Comparison of ENCODE assay signal across 9 cellular contexts in genomic region chrX:49071877-49072711, GRCh38. TPM values are rescaled to one million over a fixed set of nuclear protein-coding genes. Genes with fewer than 3 reads are reported as not detected.
DNase-seq lines count a peak whose midpoint lies in the region; ATAC-seq and TF ChIP-seq lines count a peak whose summit lies in the region.
"Had no signal": no experiment of that assay in that cellular context is flagged by ENCODE, and none has a peak within 500 bp of the region (broad histone marks: within the 10 kb centered on the region; RNA-seq: fewer than 3 reads in every experiment).

No MANE protein-coding gene starts in this region.

- peaks cover 13% of the 10 kb centered on the region; the same call in 1 of the 2 replicates for H3K36me3 Mint-ChIP-seq in HFFc6 (ENCODE audit: low read depth)
- H3K36me3 Mint-ChIP-seq in stimulated activated naive B cell treated with anti-CD40 and anti-IgM and Interleukin-4, amounts not matched to agents 10 μg/mL and 1 μg/mL and 100 μg/mL, for 72 hours = peaks cover 20 to 35% of the 10 kb centered on the region in 2 donors

- ATAC-seq in stimulated activated naive B cell treated with anti-CD40 and anti-IgM and Interleukin-4, amounts not matched to agents 10 μg/mL and 1 μg/mL and 100 μg/mL, for 72 hours (replicated peaks) = no peak
- no peak for ATAC-seq in HG02840 (IDR thresholded peaks at IDR 0.05; ENCODE audit: low FRiP score, unreplicated experiment)
- no peak for ATAC-seq in HG03095 (IDR thresholded peaks at IDR 0.05; ENCODE audit: unreplicated experiment)

- peak; percentile 53 for DNase-seq in HFFc6
- peak; percentile 22 to 41 for DNase-seq in cerebellar nuclear complex (lab: John Stamatoyannopoulos, UW)
- DNase-seq in kidney glomerular epithelial cell (lab: John Stamatoyannopoulos, UW) = peak; percentile 47
- no peak for DNase-seq in stimulated activated naive B cell treated with anti-CD40 and anti-IgM and Interleukin-4, amounts not matched to agents 10 μg/mL and 1 μg/mL and 100 μg/mL, for 72 hours
- DNase-seq in NOMO-1 treated with DMSO at 0.1 percent for 48 hours (lab: John Stamatoyannopoulos, UW; ENCODE audit: unreplicated experiment) = no peak
- DNase-seq in stimulated activated CD4-positive, alpha-beta T cell treated with anti-CD3 and anti-CD28 coated beads, Interleukin-4, amount 100 ng/mL, for 24 hours = no peak

- peaks cover 7% of the 10 kb centered on the region for H3K4me1 Mint-ChIP-seq in HFFc6 (ENCODE audit: low read depth)
- H3K4me1 Mint-ChIP-seq in stimulated activated naive B cell treated with anti-CD40 and anti-IgM and Interleukin-4, amounts not matched to agents 10 μg/mL and 1 μg/mL and 100 μg/mL, for 72 hours = peaks cover 12 to 18% of the 10 kb centered on the region in 2 donors

- H3K27ac Mint-ChIP-seq in HFFc6 = peak overlapping the region; percentile 73
- H3K27ac Mint-ChIP-seq in stimulated activated naive B cell treated with anti-CD40 and anti-IgM and Interleukin-4, amounts not matched to agents 10 μg/mL and 1 μg/mL and 100 μg/mL, for 72 hours = peak overlapping the region; percentile 91
- H3K27ac Mint-ChIP-seq: dendritic cell treated with granulocyte-macrophage colony-stimulating factor and Interleukin-4, amounts not matched to agents 40 ng/mL and 50 ng/mL, for 4 days had no signal

- no peaks in the 10 kb centered on the region for H3K9me3 Mint-ChIP-seq in HFFc6
- H3K9me3 Mint-ChIP-seq in stimulated activated naive B cell treated with anti-CD40 and anti-IgM and Interleukin-4, amounts not matched to agents 10 μg/mL and 1 μg/mL and 100 μg/mL, for 72 hours = peaks cover 2 to 11% of the 10 kb centered on the region in 2 donors
- H3K9me3 Mint-ChIP-seq: dendritic cell treated with granulocyte-macrophage colony-stimulating factor and Interleukin-4, amounts not matched to agents 40 ng/mL and 50 ng/mL, for 4 days had no signal

- peak overlapping the region; percentile 94 for H3K4me3 Mint-ChIP-seq in HFFc6
- peak overlapping the region; percentile 37 to 92 for H3K4me3 Mint-ChIP-seq in stimulated activated naive B cell treated with anti-CD40 and anti-IgM and Interleukin-4, amounts not matched to agents 10 μg/mL and 1 μg/mL and 100 μg/mL, for 72 hours

- H3K27me3 Mint-ChIP-seq in HFFc6 (ENCODE audit: insufficient read depth) = peaks cover 6% of the 10 kb centered on the region
- no peaks in the 10 kb centered on the region for H3K27me3 Mint-ChIP-seq in stimulated activated naive B cell treated with anti-CD40 and anti-IgM and Interleukin-4, amounts not matched to agents 10 μg/mL and 1 μg/mL and 100 μg/mL, for 72 hours

- no peak for TF ChIP-seq CTCF in HFFc6 (IDR thresholded peaks at IDR 0.05)

RNA-seq across cellular contexts. Expression of gene PRAF2, which starts 1.7 kb away (rescaled TPM):
- 100 to 1,000 TPM in 1 of 6 experiments, 10 to 100 TPM in 5; 68.0 to 100 (median 76.7) TPM for total RNA-seq in HFFc6 (2021; fragmentation: NEBNext Ultra II Directional; extraction: Animal tissue kit (Norgen Biotek cat#: 25700))

RNA-seq across cellular contexts. Expression of gene WDR45, which starts 7.6 kb away (rescaled TPM):
- 10 to 100 TPM; 37.4 to 46.6 (median 41.0) TPM for total RNA-seq in HFFc6 (2021; fragmentation: NEBNext Ultra II Directional; extraction: Animal tissue kit (Norgen Biotek cat#: 25700))

RNA-seq across cellular contexts. Expression of gene CCDC120, which starts 13.3 kb away (rescaled TPM):
- under 1 TPM in 4 of 6 experiments, not detected in 2; 0.05 to 0.62 (median 0.24) TPM for total RNA-seq in HFFc6 (2021; fragmentation: NEBNext Ultra II Directional; extraction: Animal tissue kit (Norgen Biotek cat#: 25700))

RNA-seq across cellular contexts. Expression of gene TFE3, which starts 28.9 kb away (rescaled TPM):
- 10 to 100 TPM; 76.6 to 89.1 (median 83.9) TPM for total RNA-seq in HFFc6 (2021; fragmentation: NEBNext Ultra II Directional; extraction: Animal tissue kit (Norgen Biotek cat#: 25700))

RNA-seq across cellular contexts. Expression of gene GPKOW, which starts 51.4 kb away (rescaled TPM):
- 10 to 100 TPM; 20.6 to 27.0 (median 23.7) TPM for total RNA-seq in HFFc6 (2021; fragmentation: NEBNext Ultra II Directional; extraction: Animal tissue kit (Norgen Biotek cat#: 25700))

Comparison
In these comparisons a context has a peak if more than half of its experiments do, and no peak if none do; other contexts are left out.
1. DNase-seq: peak in HFFc6 (single experiment), cerebellar nuclear complex (2 of 2) and kidney glomerular epithelial cell (single experiment); none in stimulated activated naive B cell treated with anti-CD40 and anti-IgM and Interleukin-4, amounts not matched to agents 10 μg/mL and 1 μg/mL and 100 μg/mL, for 72 hours (single experiment), NOMO-1 treated with DMSO at 0.1 percent for 48 hours (single experiment) and stimulated activated CD4-positive, alpha-beta T cell treated with anti-CD3 and anti-CD28 coated beads, Interleukin-4, amount 100 ng/mL, for 24 hours (single experiment).